Comparison of ENCODE assay signal across 18 cellular contexts in the genomic region with DNA sequence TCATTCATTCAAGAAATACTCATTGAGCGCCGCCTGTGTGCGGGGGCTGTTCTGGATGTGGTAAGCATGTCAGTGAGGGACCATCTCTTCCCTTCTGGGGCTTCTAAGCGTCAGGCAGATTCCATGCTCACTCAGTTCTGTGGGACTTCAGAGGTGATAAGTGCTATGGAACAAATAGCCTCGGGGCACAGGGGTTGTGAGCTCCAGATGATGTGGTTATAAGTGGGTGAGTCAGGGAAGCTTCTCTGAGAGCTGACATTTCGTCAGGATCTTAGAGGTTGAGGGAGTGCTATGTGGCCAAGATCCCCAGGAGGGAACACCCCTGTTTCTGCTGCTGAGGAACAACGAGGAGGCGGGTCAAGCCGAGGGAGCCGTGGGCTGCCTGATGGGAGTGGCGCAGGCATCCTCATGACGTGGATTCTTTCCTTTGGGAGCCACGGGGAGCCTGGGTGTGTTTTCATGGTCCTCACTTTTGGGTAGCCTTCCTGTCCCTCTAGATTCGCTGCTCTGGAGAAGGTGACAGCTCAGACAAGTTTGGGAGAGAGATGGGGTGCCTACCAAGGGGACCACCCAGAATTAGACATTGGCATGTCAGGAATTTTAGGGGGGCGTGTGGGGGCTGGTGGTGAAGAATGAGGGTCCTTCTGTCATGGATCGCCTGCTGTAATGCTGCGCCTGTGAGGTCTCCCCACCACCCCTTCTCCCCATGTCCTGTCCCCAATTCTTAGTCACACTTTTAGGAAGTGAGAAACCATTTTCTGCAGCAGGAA. TPM values are rescaled to one million over a fixed set of nuclear protein-coding genes. Genes with fewer than 3 reads are reported as not detected.
DNase-seq lines count a peak whose midpoint lies in the region; ATAC-seq, FAIRE-seq and TF ChIP-seq lines count a peak whose summit lies in the region.
"Had no signal": no experiment of that assay in that cellular context is flagged by ENCODE, and none has a peak within 500 bp of the region (broad histone marks: within the 10 kb centered on the region; RNA-seq: fewer than 3 reads in every experiment).

No MANE protein-coding gene starts in this region.

- H3K79me2 ChIP-seq in astrocyte (ENCODE audit: insufficient read depth, low read length) (no peaks in the 10 kb centered on the region), mesendoderm (ENCODE audit: control insufficient read depth, insufficient read depth, low read length) (peaks cover 2% of the 10 kb centered on the region)
- H3K79me2 ChIP-seq: parathyroid adenoma had no signal

- H2AK5ac ChIP-seq in mesendoderm (ENCODE audit: low read length): no peak overlapping the region

- no peak overlapping the region for H3K23ac ChIP-seq in mesendoderm (ENCODE audit: low read length)

- no peaks in the 10 kb centered on the region for H3K9me3 ChIP-seq in Caco-2
- H3K9me3 ChIP-seq in astrocyte (ENCODE audit: insufficient read depth, low read depth, low read length): no peaks in the 10 kb centered on the region
- no peaks in the 10 kb centered on the region for H3K9me3 ChIP-seq in gastroesophageal sphincter

- H2BK15ac ChIP-seq in mesendoderm (replicated peaks; ENCODE audit: low read depth): no peak overlapping the region

- H3K36me3 ChIP-seq in Caco-2 (ENCODE audit: control insufficient read depth, insufficient read depth, low read length) (no peaks in the 10 kb centered on the region), astrocyte (ENCODE audit: insufficient read depth, low read length) (no peaks in the 10 kb centered on the region), mesendoderm (ENCODE audit: control insufficient read depth, insufficient read depth, low read length) (no peaks in the 10 kb centered on the region), gastroesophageal sphincter (no peaks in the 10 kb centered on the region)

- ATAC-seq in HG02623 (IDR thresholded peaks at IDR 0.05; ENCODE audit: unreplicated experiment) (no peak), gastroesophageal sphincter (no peak)
- ATAC-seq in stimulated activated naive B cell treated with anti-CD40 and anti-IgM and Interleukin-4, amounts not matched to agents 10 μg/mL and 1 μg/mL and 100 μg/mL, for 72 hours (replicated peaks): no peak
- ATAC-seq: activated T-cell treated with anti-CD3 and anti-CD28 coated beads, Interleukin-2, amount 50 U/mL, for 72 hours; effector memory CD8-positive, alpha-beta T cell had no signal

- H3K27ac ChIP-seq in astrocyte (ENCODE audit: low read depth, low read length): no peak overlapping the region
- no peak overlapping the region for H3K27ac ChIP-seq in mesendoderm (ENCODE audit: low read depth, low read length)
- no peak overlapping the region for H3K27ac ChIP-seq in gastroesophageal sphincter
- H3K27ac ChIP-seq: parathyroid adenoma had no signal

- H3K4me1 Mint-ChIP-seq in Caco-2 (ENCODE audit: low read depth, unreplicated experiment) (peaks cover 48% of the 10 kb centered on the region), astrocyte (ENCODE audit: low read depth, unreplicated experiment) (peaks cover 11% of the 10 kb centered on the region)
- no peaks in the 10 kb centered on the region for H3K4me1 Mint-ChIP-seq in stimulated activated naive B cell treated with anti-CD40 and anti-IgM and Interleukin-4, amounts not matched to agents 10 μg/mL and 1 μg/mL and 100 μg/mL, for 72 hours
- H3K4me1 Mint-ChIP-seq: activated naive CD8-positive, alpha-beta T cell treated with anti-CD3 and anti-CD28 coated beads, Interleukin-2, amount 10 ng/mL, durations not matched to agents 7 days and 5 days; central memory CD8-positive, alpha-beta T cell had no signal

- peak; percentile 55 for FAIRE-seq in astrocyte (lab: Jason Lieb, UNC)
- FAIRE-seq: GM18507, kidney had no signal

- no CpG with 5 or more reads among the region's 17 CpGs for WGBS in mesendoderm (ENCODE audit: extremely low coverage, insufficient coverage, low lambda C conversion rate)
- WGBS in gastroesophageal sphincter (ENCODE audit: low coverage in 1 of 2), 2 donors: 91% methylated on average over 3 of the region's 17 CpGs; no CpG with 5 or more reads in 1 of the 2 donors

- H4K8ac ChIP-seq in mesendoderm (ENCODE audit: low read depth, low read length): no peak overlapping the region

- no peaks in the 10 kb centered on the region for H3K27me3 Mint-ChIP-seq in Caco-2 (ENCODE audit: insufficient read depth, unreplicated experiment)
- H3K27me3 Mint-ChIP-seq in astrocyte (ENCODE audit: low read depth, unreplicated experiment): peaks cover 3% of the 10 kb centered on the region
- peaks cover 53 to 58% of the 10 kb centered on the region in 2 donors for H3K27me3 Mint-ChIP-seq in stimulated activated naive B cell treated with anti-CD40 and anti-IgM and Interleukin-4, amounts not matched to agents 10 μg/mL and 1 μg/mL and 100 μg/mL, for 72 hours

- no peak overlapping the region for H3K56ac ChIP-seq in mesendoderm (ENCODE audit: low read length)

- no peak for TF ChIP-seq EP300 in gastroesophageal sphincter (IDR thresholded peaks at IDR 0.05)

- H4K5ac ChIP-seq in mesendoderm (ENCODE audit: low read length): no peak overlapping the region

- peaks cover 6% of the 10 kb centered on the region for H3K79me1 ChIP-seq in mesendoderm (ENCODE audit: low read length)

- DNase-seq in Caco-2 (peak in 1 of 2 experiments; percentile 48), HFF-Myc (ENCODE audit: extremely low read depth, low read depth) (peak; percentile 88), astrocyte (ENCODE audit: low read depth) (peak; percentile 17), mesendoderm (peak; percentile 91), NCI-H748 (lab: John Stamatoyannopoulos, UW; ENCODE audit: unreplicated experiment) (no peak)
- no peak for DNase-seq in stimulated activated naive B cell treated with anti-CD40 and anti-IgM and Interleukin-4, amounts not matched to agents 10 μg/mL and 1 μg/mL and 100 μg/mL, for 72 hours
- DNase-seq: activated CD4-positive, alpha-beta T cell treated with anti-CD3 and anti-CD28 coated beads, Interleukin-2, amount 50 U/mL, for 48 hours; activated naive CD8-positive, alpha-beta T cell treated with anti-CD3 and anti-CD28 coated beads, Interleukin-2, amount 10 ng/mL, durations not matched to agents 7 days and 5 days; activated T-cell treated with anti-CD3 and anti-CD28 coated beads, Interleukin-2, amount 50 U/mL, for 72 hours; CD4-positive, alpha-beta T cell; effector memory CD8-positive, alpha-beta T cell; kidney; NCI-H2227 treated with DMSO at 0.1 percent for 48 hours had no signal

- H3K4me3 Mint-ChIP-seq in Caco-2 (ENCODE audit: unreplicated experiment) (no peak overlapping the region), astrocyte (ENCODE audit: unreplicated experiment) (no peak overlapping the region)
- no peak overlapping the region for H3K4me3 Mint-ChIP-seq in stimulated activated naive B cell treated with anti-CD40 and anti-IgM and Interleukin-4, amounts not matched to agents 10 μg/mL and 1 μg/mL and 100 μg/mL, for 72 hours
- H3K4me3 Mint-ChIP-seq: activated naive CD8-positive, alpha-beta T cell treated with anti-CD3 and anti-CD28 coated beads, Interleukin-2, amount 10 ng/mL, durations not matched to agents 7 days and 5 days; activated T-cell treated with anti-CD3 and anti-CD28 coated beads, Interleukin-2, amount 50 U/mL, for 72 hours; CD4-positive, alpha-beta T cell; central memory CD8-positive, alpha-beta T cell; effector memory CD8-positive, alpha-beta T cell had no signal

- CTCF ChIA-PET in Caco-2 (lab: Charles Lee): no interaction called here

- POLR2A ChIA-PET in Caco-2 (lab: Charles Lee): no interaction called here

- no peak overlapping the region for H2AFZ ChIP-seq in astrocyte (ENCODE audit: low read depth, low read length)
- H2AFZ ChIP-seq: parathyroid adenoma had no signal

- H3K4me3 ChIP-seq in Caco-2 (ENCODE audit: low read depth, low read length): no peak overlapping the region
- no peak overlapping the region for H3K4me3 ChIP-seq in HFF-Myc (replicated peaks; ENCODE audit: low read depth, low read length)
- H3K4me3 ChIP-seq in astrocyte (ENCODE audit: insufficient read depth, low read depth, low read length): no peak overlapping the region
- H3K4me3 ChIP-seq in mesendoderm (ENCODE audit: low read length): no peak overlapping the region
- H3K4me3 ChIP-seq in gastroesophageal sphincter: no peak overlapping the region

- H3K4ac ChIP-seq in mesendoderm (ENCODE audit: low read depth, low read length): peak overlapping the region; percentile 18

- H3K4me2 ChIP-seq in astrocyte (ENCODE audit: low read length) (no peak overlapping the region), mesendoderm (ENCODE audit: low read length) (no peak overlapping the region)

- intact Hi-C loops in Caco-2 (cut with micrococcal nuclease; ENCODE audit: unreplicated experiment): no loop called here

- H4K20me1 ChIP-seq in astrocyte (ENCODE audit: insufficient read depth, low read length): no peaks in the 10 kb centered on the region

- H3K9me3 Mint-ChIP-seq in Caco-2 (ENCODE audit: unreplicated experiment): no peaks in the 10 kb centered on the region
- peaks cover 4% of the 10 kb centered on the region for H3K9me3 Mint-ChIP-seq in astrocyte (ENCODE audit: unreplicated experiment)
- H3K9me3 Mint-ChIP-seq in stimulated activated naive B cell treated with anti-CD40 and anti-IgM and Interleukin-4, amounts not matched to agents 10 μg/mL and 1 μg/mL and 100 μg/mL, for 72 hours: no peaks in the 10 kb centered on the region
- H3K9me3 Mint-ChIP-seq: activated naive CD8-positive, alpha-beta T cell treated with anti-CD3 and anti-CD28 coated beads, Interleukin-2, amount 10 ng/mL, durations not matched to agents 7 days and 5 days; activated T-cell treated with anti-CD3 and anti-CD28 coated beads, Interleukin-2, amount 50 U/mL, for 72 hours; CD4-positive, alpha-beta T cell; central memory CD8-positive, alpha-beta T cell; effector memory CD8-positive, alpha-beta T cell had no signal

- H3K36me3 Mint-ChIP-seq in Caco-2 (ENCODE audit: insufficient read depth, unreplicated experiment): no peaks in the 10 kb centered on the region
- no peaks in the 10 kb centered on the region for H3K36me3 Mint-ChIP-seq in astrocyte (ENCODE audit: low read depth, unreplicated experiment)
- peaks cover 0 to 4% of the 10 kb centered on the region in 2 donors for H3K36me3 Mint-ChIP-seq in stimulated activated naive B cell treated with anti-CD40 and anti-IgM and Interleukin-4, amounts not matched to agents 10 μg/mL and 1 μg/mL and 100 μg/mL, for 72 hours
- H3K36me3 Mint-ChIP-seq: activated naive CD8-positive, alpha-beta T cell treated with anti-CD3 and anti-CD28 coated beads, Interleukin-2, amount 10 ng/mL, durations not matched to agents 7 days and 5 days had no signal

- H3K9ac ChIP-seq in astrocyte (ENCODE audit: low read length) (no peak overlapping the region), mesendoderm (ENCODE audit: low read length) (no peak overlapping the region)
- H3K9ac ChIP-seq: parathyroid adenoma had no signal

- peak overlapping the region; percentile 28 for H3K18ac ChIP-seq in mesendoderm (ENCODE audit: low read length)

- H3K27ac Mint-ChIP-seq in Caco-2 (ENCODE audit: unreplicated experiment): peak overlapping the region; percentile 75
- no peak overlapping the region for H3K27ac Mint-ChIP-seq in astrocyte (ENCODE audit: unreplicated experiment)
- no peak overlapping the region for H3K27ac Mint-ChIP-seq in stimulated activated naive B cell treated with anti-CD40 and anti-IgM and Interleukin-4, amounts not matched to agents 10 μg/mL and 1 μg/mL and 100 μg/mL, for 72 hours
- H3K27ac Mint-ChIP-seq: activated naive CD8-positive, alpha-beta T cell treated with anti-CD3 and anti-CD28 coated beads, Interleukin-2, amount 10 ng/mL, durations not matched to agents 7 days and 5 days; activated T-cell treated with anti-CD3 and anti-CD28 coated beads, Interleukin-2, amount 50 U/mL, for 72 hours; CD4-positive, alpha-beta T cell had no signal

- H3K27me3 ChIP-seq in Caco-2 (replicated peaks; ENCODE audit: control insufficient read depth, insufficient read depth, low read length): no peaks in the 10 kb centered on the region
- H3K27me3 ChIP-seq in astrocyte (ENCODE audit: insufficient read depth, low read length): peaks cover 7% of the 10 kb centered on the region
- H3K27me3 ChIP-seq in mesendoderm (ENCODE audit: insufficient read depth, low read length, poor library complexity): no peaks in the 10 kb centered on the region
- H3K27me3 ChIP-seq in gastroesophageal sphincter: peaks cover 33% of the 10 kb centered on the region

- TF ChIP-seq POLR2A in gastroesophageal sphincter (IDR thresholded peaks at IDR 0.05): no peak

- TF ChIP-seq CTCF in Caco-2 (IDR thresholded peaks at IDR 0.05; ENCODE audit: insufficient read depth in 1 of 2, low read depth in 1 of 2, low read length in 1 of 2, severe bottlenecking in 1 of 2, unreplicated experiment in 1 of 2) (no peak), HFF-Myc (IDR thresholded peaks at IDR 0.05; ENCODE audit: low read depth, low read length, missing control alignments) (no peak), astrocyte (IDR thresholded peaks at IDR 0.05; ENCODE audit: insufficient read depth, low read depth, low read length) (no peak), gastroesophageal sphincter (IDR thresholded peaks at IDR 0.05) (no peak)

- H2BK5ac ChIP-seq in mesendoderm (ENCODE audit: low read length): no peak overlapping the region

- no peak overlapping the region for H2BK120ac ChIP-seq in mesendoderm (ENCODE audit: low read depth, low read length)

- H3K4me1 ChIP-seq in Caco-2 (peaks cover 71% of the 10 kb centered on the region), astrocyte (ENCODE audit: insufficient read depth, low read length) (peaks cover 3% of the 10 kb centered on the region), mesendoderm (ENCODE audit: control insufficient read depth, low read depth, low read length) (peaks cover 38% of the 10 kb centered on the region), gastroesophageal sphincter (no peaks in the 10 kb centered on the region)
- H3K4me1 ChIP-seq: parathyroid adenoma had no signal

- BruUV-seq in Caco-2 (replicated peaks; lab: Mats Ljungman, UMichigan): no TSS peak

RNA-seq across cellular contexts. Expression of a gene that starts 38.5 kb away (rescaled TPM):
- total RNA-seq in Caco-2 (2022): 4.8 and 7.5 TPM in 2 replicates
- total RNA-seq in astrocyte: 0.34 and 0.77 TPM in 2 replicates
- 7.3 TPM for polyA plus RNA-seq in mesendoderm (2013, experiment 1 of 2)
- polyA plus RNA-seq in mesendoderm (2013, experiment 2 of 2): 7.1 TPM
- total RNA-seq in gastroesophageal sphincter: 1 to 10 TPM in 2 of 4 donors, under 1 TPM in 2; 0.47 to 1.7 (median 0.81) TPM
- total RNA-seq: CD4-positive, alpha-beta T cell had no signal

Comparison
In these comparisons a context has a peak if more than half of its experiments do, and no peak if none do; other contexts are left out.
1. DNase-seq: peak in HFF-Myc (single experiment), astrocyte (single experiment) and mesendoderm (single experiment); none in stimulated activated naive B cell treated with anti-CD40 and anti-IgM and Interleukin-4, amounts not matched to agents 10 μg/mL and 1 μg/mL and 100 μg/mL, for 72 hours (single experiment) and NCI-H748 (single experiment).